Comparison of ENCODE assay signal across 25 cellular contexts in genomic region chr9:72895122-72895521, GRCh38. TPM values are rescaled to one million over a fixed set of nuclear protein-coding genes. Genes with fewer than 3 reads are reported as not detected.
"Had no signal": no experiment of that assay in that cellular context is flagged by ENCODE, and none has a peak within 500 bp of the region (broad histone marks: within the 10 kb centered on the region; RNA-seq: fewer than 3 reads in every experiment).

No MANE protein-coding gene starts in this region.

- H3K4me1 Mint-ChIP-seq: immature natural killer cell; naive thymus-derived CD4-positive, alpha-beta T cell; stimulated activated naive B cell treated with anti-CD40 and anti-IgM and Interleukin-4, amounts not matched to agents 10 μg/mL and 1 μg/mL and 100 μg/mL, for 72 hours had no signal

- H3K9me3 Mint-ChIP-seq: immature natural killer cell; naive thymus-derived CD4-positive, alpha-beta T cell; natural killer cell treated with Interleukin-12 subunit alpha and Interleukin-12 subunit beta and Interleukin-15 and Interleukin-18, amount 100 ng/mL, for 72 hours; stimulated activated naive B cell treated with anti-CD40 and anti-IgM and Interleukin-4, amounts not matched to agents 10 μg/mL and 1 μg/mL and 100 μg/mL, for 72 hours had no signal

- FAIRE-seq: islet of Langerhans, kidney, small intestine had no signal

- H3K4me3 Mint-ChIP-seq: immature natural killer cell; mesothelial cell of epicardium; naive thymus-derived CD4-positive, alpha-beta T cell; natural killer cell treated with Interleukin-12 subunit alpha and Interleukin-12 subunit beta and Interleukin-15 and Interleukin-18, amount 100 ng/mL, for 72 hours; stimulated activated naive B cell treated with anti-CD40 and anti-IgM and Interleukin-4, amounts not matched to agents 10 μg/mL and 1 μg/mL and 100 μg/mL, for 72 hours had no signal

- ATAC-seq: naive thymus-derived CD4-positive, alpha-beta T cell; natural killer cell treated with Interleukin-12 subunit alpha and Interleukin-12 subunit beta and Interleukin-15 and Interleukin-18, amount 100 ng/mL, for 72 hours; right lobe of liver; stimulated activated naive B cell treated with anti-CD40 and anti-IgM and Interleukin-4, amounts not matched to agents 10 μg/mL and 1 μg/mL and 100 μg/mL, for 72 hours; stimulated activated naive CD8-positive, alpha-beta T cell treated with anti-CD3 and anti-CD28 coated beads, Interleukin-15, Interleukin-2, amounts not matched to agents 100 U/mL and 50 U/mL, for 24 hours had no signal

- DNase-seq: hypothalamus; immature natural killer cell; kidney; left ventricle myocardium inferior; naive thymus-derived CD4-positive, alpha-beta T cell; ovary; right lobe of liver; small intestine; stimulated activated CD4-positive, alpha-beta T cell treated with anti-CD3 and anti-CD28 coated beads, Interleukin-2, amount 100 ng/mL, for 24 hours; stimulated activated CD4-positive, alpha-beta T cell treated with anti-CD3 and anti-CD28 coated beads, Interleukin-4, amount 100 ng/mL, for 1 hour; stimulated activated naive B cell treated with anti-CD40 and anti-IgM and Interleukin-4, amounts not matched to agents 10 μg/mL and 1 μg/mL and 100 μg/mL, for 72 hours; stimulated activated naive CD8-positive, alpha-beta T cell treated with anti-CD3 and anti-CD28 coated beads, Interleukin-15, Interleukin-2, amounts not matched to agents 100 U/mL and 50 U/mL, for 24 hours; stomach; testis; thyroid gland; transverse colon; upper lobe of left lung had no signal

- H3K4me1 ChIP-seq: left ventricle myocardium inferior, right atrium auricular region, right lobe of liver, stomach, testis, thyroid gland, transverse colon, upper lobe of left lung, vagina had no signal

- H3K36me3 ChIP-seq: left ventricle myocardium inferior, ovary, right atrium auricular region, thyroid gland, transverse colon, vagina had no signal

- H3K27ac Mint-ChIP-seq: immature natural killer cell; mesothelial cell of epicardium; naive thymus-derived CD4-positive, alpha-beta T cell; natural killer cell treated with Interleukin-12 subunit alpha and Interleukin-12 subunit beta and Interleukin-15 and Interleukin-18, amount 100 ng/mL, for 72 hours; progenitor cell of endocrine pancreas; stimulated activated naive B cell treated with anti-CD40 and anti-IgM and Interleukin-4, amounts not matched to agents 10 μg/mL and 1 μg/mL and 100 μg/mL, for 72 hours had no signal

- H3K4me3 ChIP-seq: left ventricle myocardium inferior, lung, ovary, right atrium auricular region, right lobe of liver, stomach, testis, thyroid gland, transverse colon, upper lobe of left lung, vagina had no signal

- H3K36me3 Mint-ChIP-seq: immature natural killer cell; mesothelial cell of epicardium; naive thymus-derived CD4-positive, alpha-beta T cell; natural killer cell treated with Interleukin-12 subunit alpha and Interleukin-12 subunit beta and Interleukin-15 and Interleukin-18, amount 100 ng/mL, for 72 hours; stimulated activated naive B cell treated with anti-CD40 and anti-IgM and Interleukin-4, amounts not matched to agents 10 μg/mL and 1 μg/mL and 100 μg/mL, for 72 hours had no signal

- H3K9me3 ChIP-seq: left ventricle myocardium inferior, ovary, right atrium auricular region, right lobe of liver, stomach, testis, thyroid gland, transverse colon, upper lobe of left lung, vagina had no signal

- H3K27me3 ChIP-seq: ovary, right atrium auricular region, right lobe of liver, stomach, testis, thyroid gland, transverse colon, upper lobe of left lung, vagina had no signal

- H3K27ac ChIP-seq: left ventricle myocardium inferior, ovary, right atrium auricular region, right lobe of liver, stomach, testis, thyroid gland, transverse colon, upper lobe of left lung, vagina had no signal

- H3K27me3 Mint-ChIP-seq: progenitor cell of endocrine pancreas; stimulated activated naive B cell treated with anti-CD40 and anti-IgM and Interleukin-4, amounts not matched to agents 10 μg/mL and 1 μg/mL and 100 μg/mL, for 72 hours had no signal

RNA-seq across cellular contexts. Expression of gene ALDH1A1, which starts 57.7 kb away (rescaled TPM):
- total RNA-seq: natural killer cell treated with Interleukin-12 subunit alpha and Interleukin-12 subunit beta and Interleukin-15 and Interleukin-18, amount 100 ng/mL, for 72 hours had no signal
- polyA plus RNA-seq: naive thymus-derived CD4-positive, alpha-beta T cell; neural cell had no signal
